ENCODE assay signal across 8 cellular contexts in genomic region chrX:82218361-82218760, GRCh38.
DNase-seq lines count a peak whose midpoint lies in the region; ATAC-seq and TF ChIP-seq lines count a peak whose summit lies in the region.

No MANE protein-coding gene starts in this region.

- no peak overlapping the region for H2BK5ac ChIP-seq in neuronal stem cell (ENCODE audit: low read length)

- no peaks in the 10 kb centered on the region for H3K36me3 ChIP-seq in breast epithelium
- H3K36me3 ChIP-seq in neuronal stem cell (replicated peaks in 1 of 2; ENCODE audit: control insufficient read depth in 2 of 2, insufficient read depth in 2 of 2, low read length in 2 of 2): no peaks in the 10 kb centered on the region
- no peaks in the 10 kb centered on the region for H3K36me3 ChIP-seq in suprapubic skin
- no peaks in the 10 kb centered on the region for H3K36me3 ChIP-seq in sigmoid colon

- no CpG with 5 or more reads among the region's 2 CpGs for WGBS in neuronal stem cell (ENCODE audit: extremely low coverage in 2 of 2, insufficient read length in 2 of 2, insufficient replicate concordance in 1 of 2), 2 donors
- WGBS in suprapubic skin: 9% methylated on average over 2 of the region's 2 CpGs
- WGBS in sigmoid colon, 2 donors: 1 to 11% methylated on average over 2 of the region's 2 CpGs

- no peak overlapping the region for H3K4me2 ChIP-seq in neuronal stem cell (ENCODE audit: insufficient read depth, low read length, poor library complexity, severe bottlenecking)

- H3K27ac ChIP-seq in breast epithelium (no peak overlapping the region), neuronal stem cell (replicated peaks; ENCODE audit: low read length) (no peak overlapping the region), suprapubic skin (no peak overlapping the region), sigmoid colon (no peak overlapping the region)

- no peak overlapping the region for H2BK12ac ChIP-seq in neuronal stem cell (ENCODE audit: low read length)

- H3K4me1 ChIP-seq in breast epithelium: no peaks in the 10 kb centered on the region
- H3K4me1 ChIP-seq in neuronal stem cell (ENCODE audit: control insufficient read depth in 2 of 2, insufficient read depth in 1 of 2, low read depth in 1 of 2, low read length in 2 of 2): no peaks in the 10 kb centered on the region
- no peaks in the 10 kb centered on the region for H3K4me1 ChIP-seq in suprapubic skin
- H3K4me1 ChIP-seq in sigmoid colon: no peaks in the 10 kb centered on the region

- no peak overlapping the region for H2AK5ac ChIP-seq in neuronal stem cell (ENCODE audit: low read depth, low read length)

- no peak overlapping the region for H3K23ac ChIP-seq in neuronal stem cell (ENCODE audit: low read depth, low read length, poor library complexity)

- H3K4ac ChIP-seq in neuronal stem cell (ENCODE audit: low read length): no peak overlapping the region

- ATAC-seq in GM21390 (IDR thresholded peaks at IDR 0.05; ENCODE audit: unreplicated experiment): peak; percentile 72

- no peak for TF ChIP-seq EP300 in suprapubic skin (IDR thresholded peaks at IDR 0.05)
- no peak for TF ChIP-seq EP300 in sigmoid colon (IDR thresholded peaks at IDR 0.05)

- TF ChIP-seq POLR2A in breast epithelium (IDR thresholded peaks at IDR 0.05) (no peak), suprapubic skin (IDR thresholded peaks at IDR 0.05) (no peak), sigmoid colon (IDR thresholded peaks at IDR 0.05) (no peak)

- no peak overlapping the region for H3K14ac ChIP-seq in neuronal stem cell (ENCODE audit: low read length)

- DNase-seq in DMS53 treated with DMSO at 0.1 percent for 48 hours (lab: John Stamatoyannopoulos, UW; ENCODE audit: unreplicated experiment) (peak; percentile 57), M059J (ENCODE audit: low read depth) (peak; percentile 20), breast epithelium (ENCODE audit: low spot score in 2 of 2) (no peak), neuronal stem cell (ENCODE audit: low spot score) (peak; percentile 3), suprapubic skin (ENCODE audit: low spot score in 2 of 2) (no peak), HuH-7.5 (ENCODE audit: low spot score) (no peak), sigmoid colon (no peak)

- H3K9me3 ChIP-seq in breast epithelium (no peaks in the 10 kb centered on the region), neuronal stem cell (replicated peaks in 1 of 2; ENCODE audit: control insufficient read depth in 2 of 2, insufficient read depth in 1 of 2, low read depth in 1 of 2, low read length in 2 of 2) (no peaks in the 10 kb centered on the region), suprapubic skin (no peaks in the 10 kb centered on the region), sigmoid colon (no peaks in the 10 kb centered on the region)

- H2BK15ac ChIP-seq in neuronal stem cell (ENCODE audit: low read length): no peak overlapping the region

- peaks cover 0 to 4% of the 10 kb centered on the region in 2 donors for H3K27me3 ChIP-seq in breast epithelium
- no peaks in the 10 kb centered on the region for H3K27me3 ChIP-seq in neuronal stem cell (ENCODE audit: control insufficient read depth in 3 of 3, insufficient read depth in 3 of 3, low read depth in 1 of 3, low read length in 3 of 3)
- H3K27me3 ChIP-seq in suprapubic skin: no peaks in the 10 kb centered on the region
- no peaks in the 10 kb centered on the region for H3K27me3 ChIP-seq in sigmoid colon

- no peak overlapping the region for H3K18ac ChIP-seq in neuronal stem cell (ENCODE audit: low read length)

- TF ChIP-seq CTCF in breast epithelium (IDR thresholded peaks at IDR 0.05) (peak in 2 of 3 donors; percentile 30), suprapubic skin (IDR thresholded peaks at IDR 0.05) (no peak), sigmoid colon (IDR thresholded peaks at IDR 0.05) (no peak)

- intact Hi-C loops in breast epithelium (cut with DNase I; ENCODE audit: low total_unique reads): no loop called here
- intact Hi-C loops in sigmoid colon (cut with DNase I): no loop called here

- H4K8ac ChIP-seq in neuronal stem cell (ENCODE audit: low read depth, low read length): no peak overlapping the region

- peak overlapping the region; percentile 86 for H2AFZ ChIP-seq in neuronal stem cell (ENCODE audit: low read length)

- no peak overlapping the region for H2BK120ac ChIP-seq in neuronal stem cell (ENCODE audit: low read depth, low read length)

- H3K9ac ChIP-seq in neuronal stem cell (ENCODE audit: low read depth, low read length, poor library complexity): no peak overlapping the region

- H3K79me1 ChIP-seq in neuronal stem cell (ENCODE audit: low read depth, low read length): no peaks in the 10 kb centered on the region

- H3K4me3 ChIP-seq in breast epithelium (no peak overlapping the region), neuronal stem cell (ENCODE audit: low read length in 2 of 2) (no peak overlapping the region), suprapubic skin (no peak overlapping the region), sigmoid colon (no peak overlapping the region)

- no peak overlapping the region for H4K91ac ChIP-seq in neuronal stem cell (ENCODE audit: low read depth, low read length, poor library complexity)

Comparison
In these comparisons a context has a peak if more than half of its experiments do, and no peak if none do; other contexts are left out.
1. DNase-seq: peak in DMS53 treated with DMSO at 0.1 percent for 48 hours (single experiment), M059J (single experiment) and neuronal stem cell (single experiment); none in breast epithelium (0 of 2), suprapubic skin (0 of 2), HuH-7.5 (single experiment) and sigmoid colon (single experiment).
2. CTCF ChIP-seq: peak in breast epithelium (2 of 3); none in suprapubic skin (0 of 2) and sigmoid colon (0 of 4).